In genomic region chr11:74948898-74949747, GRCh38 we compare ENCODE assay signal across 8 cellular contexts. TPM values are rescaled to one million over a fixed set of nuclear protein-coding genes. Genes with fewer than 3 reads are reported as not detected.
A peak's percentile ranks its signal among the peaks of the same experiment; 100 is the strongest.
DNase-seq lines count a peak whose midpoint lies in the region; ATAC-seq and TF ChIP-seq lines count a peak whose summit lies in the region.

TSS of gene SPCS2 (plus strand) at chr11:74949266. CDS start at chr11:74949286, 20 bp downstream.
A gene with protein sequence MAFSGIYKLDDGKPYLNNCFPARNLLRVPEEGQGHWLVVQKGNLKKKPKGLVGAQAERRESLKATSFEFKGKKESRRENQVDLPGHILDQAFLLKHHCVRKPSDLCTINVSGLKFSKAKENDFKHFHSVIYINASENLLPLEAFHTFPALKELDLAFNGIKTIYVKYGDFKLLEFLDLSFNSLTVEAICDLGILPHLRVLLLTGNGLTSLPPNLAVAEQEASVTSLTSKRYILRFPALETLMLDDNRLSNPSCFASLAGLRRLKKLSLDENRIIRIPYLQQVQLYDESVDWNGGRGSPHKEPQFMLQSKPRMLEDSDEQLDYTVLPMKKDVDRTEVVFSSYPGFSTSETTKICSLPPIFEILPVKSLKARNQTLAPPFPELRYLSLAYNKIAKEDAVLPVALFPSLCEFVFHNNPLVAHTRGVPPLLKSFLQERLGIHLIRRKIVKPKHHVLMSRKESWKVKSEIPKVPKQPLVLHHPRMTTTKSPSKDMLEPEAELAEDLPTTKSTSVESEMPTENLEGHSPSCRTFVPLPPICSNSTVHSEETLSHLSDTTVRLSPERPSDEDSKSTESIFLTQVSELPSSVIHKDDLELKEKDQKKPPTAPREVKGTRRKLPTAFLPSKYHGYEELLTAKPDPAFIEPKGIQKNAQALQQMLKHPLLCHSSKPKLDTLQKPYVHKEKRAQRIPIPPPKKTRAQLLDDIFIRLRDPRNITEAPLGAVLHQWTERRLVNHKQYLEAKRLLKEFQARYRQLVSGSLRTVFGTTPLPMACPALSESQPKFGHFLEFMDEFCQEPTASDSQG (minus strand): TSS chr11:74949091. CDS start chr11:74940878, 8,213 bp downstream.

- H3K27me3 ChIP-seq in left ventricle myocardium inferior (ENCODE audit: low read depth) = no peaks in the 10 kb centered on the region

- peak; percentile 95 for DNase-seq in GM13976 (ENCODE audit: low spot score)
- peak; percentile 92 for DNase-seq in NCI-H146 treated with DMSO at 0.1 percent for 48 hours (lab: John Stamatoyannopoulos, UW; ENCODE audit: unreplicated experiment)
- peak; percentile 99 for DNase-seq in left ventricle myocardium inferior
- DNase-seq in progenitor cell of endocrine pancreas (ENCODE audit: low spot score, unreplicated experiment) = peak; percentile 92
- DNase-seq in ureter (ENCODE audit: low spot score) = peak; percentile 99

- in situ Hi-C loops in GM13976 (cut with MboI; ENCODE audit: low sequenced_read_pairs, unreplicated experiment) = loop anchor here (10.0 to 25.0 kb wide), 2 partner anchors 66 to 263 kb away; no protein-coding TSS in a partner anchor

- peaks cover 16% of the 10 kb centered on the region for H3K36me3 ChIP-seq in left ventricle myocardium inferior

- no peak for TF ChIP-seq CTCF in GM13976 (IDR thresholded peaks at IDR 0.05; ENCODE audit: borderline replicate concordance, control extremely low read depth, extremely low read depth, insufficient read depth, missing control alignments)
- TF ChIP-seq CTCF in left ventricle myocardium inferior (IDR thresholded peaks at IDR 0.05; ENCODE audit: borderline replicate concordance) = no peak
- no peak for TF ChIP-seq CTCF in progenitor cell of endocrine pancreas (IDR thresholded peaks at IDR 0.05; ENCODE audit: unreplicated experiment)

- no peaks in the 10 kb centered on the region for H3K27me3 Mint-ChIP-seq in T-helper 1 cell treated with Interleukin-12 subunit alpha and Interleukin-12 subunit beta and Interleukin-4 antibody, amounts not matched to agents 30 μg/mL and 1 μg/mL, for 36 hours (ENCODE audit: low read depth)
- H3K27me3 Mint-ChIP-seq in progenitor cell of endocrine pancreas = no peaks in the 10 kb centered on the region

- H3K4me1 Mint-ChIP-seq in T-helper 1 cell treated with Interleukin-12 subunit alpha and Interleukin-12 subunit beta and Interleukin-4 antibody, amounts not matched to agents 30 μg/mL and 1 μg/mL, for 36 hours (ENCODE audit: low read depth) = peaks cover 31% of the 10 kb centered on the region
- H3K4me1 Mint-ChIP-seq in progenitor cell of endocrine pancreas (ENCODE audit: low read depth) = peaks cover 21% of the 10 kb centered on the region

- peak within 1 kb of the TSS; percentile 98 for H3K4me3 Mint-ChIP-seq in T-helper 1 cell treated with Interleukin-12 subunit alpha and Interleukin-12 subunit beta and Interleukin-4 antibody, amounts not matched to agents 30 μg/mL and 1 μg/mL, for 36 hours
- peak within 1 kb of the TSS; percentile 95 for H3K4me3 Mint-ChIP-seq in progenitor cell of endocrine pancreas (ENCODE audit: low read depth)

- peak; percentile 85 for ATAC-seq in HG02870 (IDR thresholded peaks at IDR 0.05; ENCODE audit: unreplicated experiment)

- no peaks in the 10 kb centered on the region for H3K9me3 ChIP-seq in left ventricle myocardium inferior (replicated peaks)

- no peaks in the 10 kb centered on the region for H3K9me3 Mint-ChIP-seq in T-helper 1 cell treated with Interleukin-12 subunit alpha and Interleukin-12 subunit beta and Interleukin-4 antibody, amounts not matched to agents 30 μg/mL and 1 μg/mL, for 36 hours
- no peaks in the 10 kb centered on the region for H3K9me3 Mint-ChIP-seq in progenitor cell of endocrine pancreas (ENCODE audit: low read depth)

- H3K4me3 ChIP-seq in left ventricle myocardium inferior = peak within 1 kb of the TSS; percentile 85

- H3K27ac ChIP-seq in angular gyrus (ENCODE audit: low read depth, low read length) (peak within 1 kb of the TSS; percentile 29), left ventricle myocardium inferior (replicated peaks) (peak within 1 kb of the TSS; percentile 83)

- peaks cover 21% of the 10 kb centered on the region for H3K36me3 Mint-ChIP-seq in T-helper 1 cell treated with Interleukin-12 subunit alpha and Interleukin-12 subunit beta and Interleukin-4 antibody, amounts not matched to agents 30 μg/mL and 1 μg/mL, for 36 hours (ENCODE audit: low read depth)
- H3K36me3 Mint-ChIP-seq in progenitor cell of endocrine pancreas (ENCODE audit: insufficient read depth) = peaks cover 4% of the 10 kb centered on the region

- H3K27ac Mint-ChIP-seq in T-helper 1 cell treated with Interleukin-12 subunit alpha and Interleukin-12 subunit beta and Interleukin-4 antibody, amounts not matched to agents 30 μg/mL and 1 μg/mL, for 36 hours = peak within 1 kb of the TSS; percentile 96
- H3K27ac Mint-ChIP-seq in progenitor cell of endocrine pancreas = peak within 1 kb of the TSS; percentile 98

- intact Hi-C loops in left ventricle myocardium inferior (cut with micrococcal nuclease) = no loop called here

- H3K4me1 ChIP-seq in left ventricle myocardium inferior = peaks cover 57% of the 10 kb centered on the region

RNA-seq across cellular contexts. Expression of gene SPCS2, which starts in this region (rescaled TPM):
- total RNA-seq in left ventricle myocardium inferior (103 TPM), progenitor cell of endocrine pancreas (179 and 194 TPM in 2 replicates), ureter (151 TPM)

RNA-seq across cellular contexts. Expression of the second gene that starts in this region (rescaled TPM):
- total RNA-seq in left ventricle myocardium inferior = 7.0 TPM
- 10.8 and 12.2 TPM in 2 replicates for total RNA-seq in progenitor cell of endocrine pancreas
- total RNA-seq in ureter = 14.1 TPM

Comparison
In these comparisons a context has a peak if more than half of its experiments do, and no peak if none do; other contexts are left out.
1. Peak in every context shown above with its lines: DNase-seq, ATAC-seq, H3K4me3 ChIP-seq and H3K27ac ChIP-seq.